21 cellular contexts compared by ENCODE assay signal in genomic region chr7:70787275-70787674, GRCh38.
DNase-seq lines count a peak whose midpoint lies in the region; ATAC-seq and TF ChIP-seq lines count a peak whose summit lies in the region.
"Had no signal": no experiment of that assay in that cellular context is flagged by ENCODE, and none has a peak within 500 bp of the region (broad histone marks: within the 10 kb centered on the region; RNA-seq: fewer than 3 reads in every experiment).

No MANE protein-coding gene starts in this region.

- POLR2A ChIA-PET in OCI-LY7 (lab: Charles Lee): no interaction called here

- H2AFZ ChIP-seq in H9 (ENCODE audit: low read length) (no peak overlapping the region), OCI-LY7 (ENCODE audit: low read length) (no peak overlapping the region)

- H3K79me1 ChIP-seq in H9 (ENCODE audit: insufficient read depth, low read depth, low read length, poor library complexity, severe bottlenecking): no peaks in the 10 kb centered on the region

- H3K4me3 Mint-ChIP-seq in activated T-cell treated with anti-CD3 and anti-CD28 coated beads, Interleukin-2, amount 50 U/mL, for 24 hours: peak overlapping the region; percentile 24
- H3K4me3 Mint-ChIP-seq in H9 (no peak overlapping the region; a peak in 1 of 5 replicates), natural killer cell (no peak overlapping the region)
- H3K4me3 Mint-ChIP-seq in central memory CD8-positive, alpha-beta T cell: no peak overlapping the region
- H3K4me3 Mint-ChIP-seq: dendritic cell treated with granulocyte-macrophage colony-stimulating factor and Interleukin-4, amounts not matched to agents 40 ng/mL and 50 ng/mL, for 4 days; nephron had no signal

- H2BK120ac ChIP-seq in H9 (ENCODE audit: low read depth, low read length, poor library complexity, severe bottlenecking): no peak overlapping the region

- peak overlapping the region; percentile 13 for H3K27ac Mint-ChIP-seq in activated T-cell treated with anti-CD3 and anti-CD28 coated beads, Interleukin-2, amount 50 U/mL, for 24 hours
- H3K27ac Mint-ChIP-seq in H9: peak overlapping the region; percentile 61 to 74 (median 69); a peak in 4 of 7 replicates
- peak overlapping the region; percentile 14 for H3K27ac Mint-ChIP-seq in central memory CD8-positive, alpha-beta T cell (ENCODE audit: low read depth)
- H3K27ac Mint-ChIP-seq in natural killer cell: peak overlapping the region; percentile 11 to 56
- H3K27ac Mint-ChIP-seq: dendritic cell treated with granulocyte-macrophage colony-stimulating factor and Interleukin-4, amounts not matched to agents 40 ng/mL and 50 ng/mL, for 4 days; nephron had no signal

- H2BK5ac ChIP-seq in H9 (ENCODE audit: insufficient read length, low read length): no peak overlapping the region

- H3K9ac ChIP-seq in H9 (ENCODE audit: extremely low read depth, insufficient read length, low read length): no peak overlapping the region

- TF ChIP-seq CTCF in H9 (conservative IDR thresholded peaks at IDR 0.05) (no peak), natural killer cell (IDR thresholded peaks at IDR 0.05) (no peak), right lobe of liver (IDR thresholded peaks at IDR 0.05) (no peak), OCI-LY7 (conservative IDR thresholded peaks at IDR 0.05; ENCODE audit: low read length) (no peak)

- no peak overlapping the region for H3K18ac ChIP-seq in H9 (ENCODE audit: insufficient read length, low read depth, low read length)

- H3K9me2 ChIP-seq in OCI-LY7 (ENCODE audit: insufficient read depth, low read length): no peaks in the 10 kb centered on the region

- H4K8ac ChIP-seq in H9 (replicated peaks; ENCODE audit: insufficient read length, low read depth, low read length): no peak overlapping the region

- H3K4ac ChIP-seq in H9 (ENCODE audit: low read depth, low read length): no peak overlapping the region

- no peak overlapping the region for H3K56ac ChIP-seq in H9 (ENCODE audit: insufficient read length, low read depth, low read length)

- CTCF ChIA-PET in OCI-LY7 (lab: Charles Lee; ENCODE audit: unreplicated experiment): no interaction called here

- H3K4me3 ChIP-seq in right lobe of liver (no peak overlapping the region), OCI-LY7 (ENCODE audit: low read depth, low read length, poor library complexity, severe bottlenecking) (no peak overlapping the region)
- H3K4me3 ChIP-seq: HAP-1, lower lobe of right lung, ovary, spleen, upper lobe of right lung had no signal

- H4K5ac ChIP-seq in H9 (ENCODE audit: insufficient read length, low read depth, low read length): no peak overlapping the region

- H3K4me1 ChIP-seq in H9 (ENCODE audit: insufficient read depth, low read length): no peaks in the 10 kb centered on the region
- H3K4me1 ChIP-seq in right lobe of liver: no peaks in the 10 kb centered on the region
- no peaks in the 10 kb centered on the region for H3K4me1 ChIP-seq in OCI-LY7 (ENCODE audit: insufficient read depth, low read length, poor library complexity, severe bottlenecking)
- H3K4me1 ChIP-seq: lower lobe of right lung, spleen, upper lobe of right lung had no signal

- H3K9me3 ChIP-seq in H9 (ENCODE audit: control insufficient read depth, low read depth, low read length) (no peaks in the 10 kb centered on the region), right lobe of liver (no peaks in the 10 kb centered on the region), OCI-LY7 (ENCODE audit: low read length) (no peaks in the 10 kb centered on the region)
- H3K9me3 ChIP-seq: HAP-1, lower lobe of right lung, ovary, spleen, upper lobe of right lung had no signal

- no peak for TF ChIP-seq POLR2A in right lobe of liver (IDR thresholded peaks at IDR 0.05)

- H2BK12ac ChIP-seq in H9 (ENCODE audit: insufficient read length, low read depth, low read length): no peak overlapping the region

- no peak overlapping the region for H2BK20ac ChIP-seq in H9 (ENCODE audit: low read depth, low read length, poor library complexity, severe bottlenecking)

- H4K20me1 ChIP-seq in H9 (ENCODE audit: control insufficient read depth, insufficient read depth, insufficient read length) (no peaks in the 10 kb centered on the region), OCI-LY7 (ENCODE audit: insufficient read depth, low read length) (no peaks in the 10 kb centered on the region)

- intact Hi-C loops in natural killer cell (cut with micrococcal nuclease): no loop called here
- intact Hi-C loops in right lobe of liver (cut with DNase I): no loop called here
- intact Hi-C loops in left colon (cut with DNase I, micrococcal nuclease): no loop called here
- intact Hi-C loops in OCI-LY7 (cut with micrococcal nuclease; ENCODE audit: unreplicated experiment): no loop called here

- no peak for ATAC-seq in central memory CD8-positive, alpha-beta T cell (replicated peaks; ENCODE audit: extremely low read depth, poor library complexity, severe bottlenecking)
- no peak for ATAC-seq in natural killer cell
- no peak for ATAC-seq in right lobe of liver
- ATAC-seq in left colon: no peak
- ATAC-seq: lower lobe of right lung, PC-3, upper lobe of right lung had no signal

- H3K4me2 ChIP-seq in H9 (ENCODE audit: insufficient read depth, insufficient read length, low read length): no peak overlapping the region
- no peak overlapping the region for H3K4me2 ChIP-seq in OCI-LY7 (ENCODE audit: low read length)

- H2AK5ac ChIP-seq in H9 (ENCODE audit: insufficient read length, low read length): no peak overlapping the region

- H3K9me3 Mint-ChIP-seq in activated T-cell treated with anti-CD3 and anti-CD28 coated beads, Interleukin-2, amount 50 U/mL, for 24 hours: no peaks in the 10 kb centered on the region
- H3K9me3 Mint-ChIP-seq in H9: no peaks in the 10 kb centered on the region
- H3K9me3 Mint-ChIP-seq in central memory CD8-positive, alpha-beta T cell: no peaks in the 10 kb centered on the region
- H3K9me3 Mint-ChIP-seq in natural killer cell: no peaks in the 10 kb centered on the region
- H3K9me3 Mint-ChIP-seq: nephron had no signal

- no peak overlapping the region for H3K14ac ChIP-seq in H9 (ENCODE audit: insufficient read depth, low read length)

- H3K27me3 Mint-ChIP-seq in activated T-cell treated with anti-CD3 and anti-CD28 coated beads, Interleukin-2, amount 50 U/mL, for 24 hours: no peaks in the 10 kb centered on the region
- H3K27me3 Mint-ChIP-seq in H9 (ENCODE audit: low read depth) (peaks cover 2% of the 10 kb centered on the region; the same call in 1 of the 2 replicates), natural killer cell (ENCODE audit: low read depth in 2 of 2) (no peaks in the 10 kb centered on the region)
- H3K27me3 Mint-ChIP-seq in central memory CD8-positive, alpha-beta T cell: no peaks in the 10 kb centered on the region
- H3K27me3 Mint-ChIP-seq: dendritic cell treated with granulocyte-macrophage colony-stimulating factor and Interleukin-4, amounts not matched to agents 40 ng/mL and 50 ng/mL, for 4 days had no signal

- peaks cover 26% of the 10 kb centered on the region for H3K36me3 Mint-ChIP-seq in activated T-cell treated with anti-CD3 and anti-CD28 coated beads, Interleukin-2, amount 50 U/mL, for 24 hours (ENCODE audit: low read depth)
- H3K36me3 Mint-ChIP-seq in H9 (ENCODE audit: insufficient read depth in 1 of 3, low read depth in 3 of 3): peaks cover 73 to 99% (median 97%) of the 10 kb centered on the region in 3 experiments
- H3K36me3 Mint-ChIP-seq in central memory CD8-positive, alpha-beta T cell (ENCODE audit: insufficient read depth): peaks cover 72% of the 10 kb centered on the region
- H3K36me3 Mint-ChIP-seq in natural killer cell: peaks cover 35% of the 10 kb centered on the region

- no TSS peak for BruUV-seq in OCI-LY7 (replicated peaks; lab: Mats Ljungman, UMichigan)

- no peak overlapping the region for H3T11ph ChIP-seq in H9 (ENCODE audit: low read length)

- H3K27ac ChIP-seq in H9 (ENCODE audit: insufficient read length, low read depth, low read length) (no peak overlapping the region), right lobe of liver (no peak overlapping the region), OCI-LY7 (ENCODE audit: low read depth, low read length, poor library complexity, severe bottlenecking) (no peak overlapping the region)
- H3K27ac ChIP-seq: lower lobe of right lung, ovary, spleen, upper lobe of right lung had no signal

- no peak overlapping the region for H2BK15ac ChIP-seq in H9 (ENCODE audit: low read depth, low read length)

- no peak overlapping the region for H3K23ac ChIP-seq in H9 (ENCODE audit: insufficient read length, low read depth, low read length)

- no peaks in the 10 kb centered on the region for H3K79me2 ChIP-seq in H9 (ENCODE audit: insufficient read depth, low read length)
- H3K79me2 ChIP-seq in OCI-LY7 (ENCODE audit: insufficient read depth, low read depth, low read length): no peaks in the 10 kb centered on the region

- H3K23me2 ChIP-seq in H9 (ENCODE audit: insufficient read length, low read depth, low read length, poor library complexity, severe bottlenecking): no peaks in the 10 kb centered on the region

- H3K27me3 ChIP-seq in H9 (ENCODE audit: insufficient read depth, low read length) (no peaks in the 10 kb centered on the region), right lobe of liver (no peaks in the 10 kb centered on the region)
- H3K27me3 ChIP-seq: ovary, spleen, upper lobe of right lung had no signal

- no peak overlapping the region for H4K91ac ChIP-seq in H9 (ENCODE audit: insufficient read length, low read depth, low read length)

- DNase-seq in activated T-cell treated with anti-CD3 and anti-CD28 coated beads, Interleukin-2, amount 50 U/mL, for 24 hours: no peak
- DNase-seq in activated T-cell treated with anti-CD3 and anti-CD28 coated beads, Interleukin-2, amount 50 U/mL, for 1 hour: no peak
- DNase-seq in H9: no peak
- DNase-seq in central memory CD8-positive, alpha-beta T cell (ENCODE audit: low spot score in 2 of 2): no peak
- DNase-seq in natural killer cell: no peak
- DNase-seq in right lobe of liver: no peak
- no peak for DNase-seq in left colon
- DNase-seq in OCI-LY7 (ENCODE audit: low spot score): no peak
- DNase-seq: COR-L47; Kasumi-1; lower lobe of right lung; ovary; PC-3; Right ventricle myocardium superior; spleen; stimulated activated CD4-positive, alpha-beta T cell treated with anti-CD3 and anti-CD28 coated beads, Interleukin-2, amount 100 ng/mL, for 48 hours; substantia nigra; upper lobe of right lung had no signal

- peaks cover 0 to 64% (median 23%) of the 10 kb centered on the region in 4 donors for H3K36me3 ChIP-seq in right lobe of liver
- H3K36me3 ChIP-seq in OCI-LY7 (ENCODE audit: insufficient read depth, low read length): peaks cover 58% of the 10 kb centered on the region
- H3K36me3 ChIP-seq: HAP-1, ovary had no signal

- H3K4me1 Mint-ChIP-seq in activated T-cell treated with anti-CD3 and anti-CD28 coated beads, Interleukin-2, amount 50 U/mL, for 24 hours (ENCODE audit: low read depth): peaks cover 16% of the 10 kb centered on the region
- H3K4me1 Mint-ChIP-seq in H9 (peaks cover under 1 to 6% of the 10 kb centered on the region in 2 experiments), natural killer cell (peaks cover 0 to 11% of the 10 kb centered on the region in 2 donors)
- peaks cover 9% of the 10 kb centered on the region for H3K4me1 Mint-ChIP-seq in central memory CD8-positive, alpha-beta T cell

- WGBS in H9 (ENCODE audit: extremely low coverage, insufficient read length, low lambda C conversion rate): no CpG with 5 or more reads among the region's 25 CpGs
- WGBS in right lobe of liver (ENCODE audit: insufficient coverage, low coverage, low lambda C conversion rate, missing lambda C conversion rate): 93% methylated on average over 8 of the region's 25 CpGs

Comparison
In these comparisons a context has a peak if more than half of its experiments do, and no peak if none do; other contexts are left out.
1. H3K27ac Mint-ChIP-seq: peak in every context shown above with its lines; median percentile 69 in H9; 34 in natural killer cell; 14 in central memory CD8-positive, alpha-beta T cell; 13 in activated T-cell treated with anti-CD3 and anti-CD28 coated beads, Interleukin-2, amount 50 U/mL, for 24 hours.